In genomic region chr19:32345261-32346207, GRCh38 we compare ENCODE assay signal across 8 cellular contexts. TPM values are rescaled to one million over a fixed set of nuclear protein-coding genes. Genes with fewer than 3 reads are reported as not detected.
DNase-seq lines count a peak whose midpoint lies in the region; ATAC-seq and TF ChIP-seq lines count a peak whose summit lies in the region.

TSS of gene ZNF507 (plus strand) at chr19:32345610. CDS start at chr19:32352831, 7,221 bp downstream.

- peak within 1 kb of the TSS; percentile 91 for H2BK120ac ChIP-seq in trophoblast cell (ENCODE audit: insufficient read depth, low read length, poor library complexity)

- H4K91ac ChIP-seq in trophoblast cell (ENCODE audit: low read depth, low read length), result peak within 1 kb of the TSS; percentile 88

- peak within 1 kb of the TSS; percentile 84 for H3K9ac ChIP-seq in trophoblast cell (ENCODE audit: low read length)

- DNase-seq in NAMALWA (ENCODE audit: low spot score), result peak; percentile 88
- peak; percentile 47 to 61 for DNase-seq in SW 1271 (lab: John Stamatoyannopoulos, UW)
- DNase-seq in activated naive CD8-positive, alpha-beta T cell treated with anti-CD3 and anti-CD28 coated beads, Interleukin-2, amount 10 ng/mL, durations not matched to agents 7 days and 5 days, result peak; percentile 94
- peak; percentile 81 to 88 for DNase-seq in cardiac muscle cell (ENCODE audit: low read depth in 1 of 2, low spot score in 1 of 2)
- peak; percentile 72 to 88 for DNase-seq in trophoblast cell
- DNase-seq in tibial artery, result peak; percentile 72 to 85

- peak within 1 kb of the TSS; percentile 54 for H2BK5ac ChIP-seq in trophoblast cell (ENCODE audit: low read depth, low read length, poor library complexity)

- H3K79me2 ChIP-seq in trophoblast cell (ENCODE audit: control insufficient read depth, insufficient read depth, low read length, poor library complexity), result peaks cover 5% of the 10 kb centered on the region

- no peak within 1 kb of the TSS for H3K23ac ChIP-seq in trophoblast cell (ENCODE audit: low read length)

- H2AFZ ChIP-seq in trophoblast cell (ENCODE audit: insufficient read depth, low read length, poor library complexity), result peak within 1 kb of the TSS; percentile 94

- H4K12ac ChIP-seq in trophoblast cell (ENCODE audit: low read depth, low read length), result peak within 1 kb of the TSS; percentile 90

- peak; percentile 24; the same call in 1 of the 2 replicates for TF ChIP-seq CTCF in GM12874 (IDR thresholded peaks at IDR 0.05; ENCODE audit: insufficient read depth, low read depth, low read length)
- no peak for TF ChIP-seq CTCF in cardiac muscle cell (IDR thresholded peaks at IDR 0.05; ENCODE audit: low read depth, low read length)
- no peak for TF ChIP-seq CTCF in tibial artery (IDR thresholded peaks at IDR 0.05)

- peak within 1 kb of the TSS; percentile 97 for H4K8ac ChIP-seq in trophoblast cell (ENCODE audit: low read depth, low read length)

- H3K36me3 ChIP-seq in cardiac muscle cell, result peaks cover 22% of the 10 kb centered on the region
- peaks cover 0 to 2% of the 10 kb centered on the region in 2 experiments for H3K36me3 ChIP-seq in trophoblast cell (ENCODE audit: control insufficient read depth in 1 of 2, insufficient read depth in 2 of 2, low read length in 2 of 2)
- H3K36me3 ChIP-seq in tibial artery, result peaks cover 0 to 9% (median 8%) of the 10 kb centered on the region in 3 donors

- POLR2A ChIA-PET in activated naive CD8-positive, alpha-beta T cell treated with anti-CD3 and anti-CD28 coated beads, Interleukin-2, amount 10 ng/mL, durations not matched to agents 7 days and 5 days (lab: Charles Lee), result interaction anchor here (1.0 to 2.7 kb wide), 4 partner anchors 8 to 235 kb away, joined by 3 to 22 read pairs (median 4); partner anchors contain the start of genes DPY19L3 and PDCD5

- peaks cover 12% of the 10 kb centered on the region for H3K4me1 ChIP-seq in cardiac muscle cell (ENCODE audit: low read depth)
- no peaks in the 10 kb centered on the region for H3K4me1 ChIP-seq in trophoblast cell (ENCODE audit: control insufficient read depth in 1 of 2, insufficient read depth in 2 of 2, low read length in 2 of 2)
- peaks cover 0 to 43% (median 22%) of the 10 kb centered on the region in 4 donors for H3K4me1 ChIP-seq in tibial artery

- no CpG with 5 or more reads among the region's 72 CpGs for WGBS in trophoblast cell (ENCODE audit: extremely low coverage, insufficient coverage, insufficient read length)

- H3K9me3 Mint-ChIP-seq in activated naive CD8-positive, alpha-beta T cell treated with anti-CD3 and anti-CD28 coated beads, Interleukin-2, amount 10 ng/mL, durations not matched to agents 7 days and 5 days, result no peaks in the 10 kb centered on the region

- peak; percentile 83 for ATAC-seq in HG02571 (IDR thresholded peaks at IDR 0.05; ENCODE audit: unreplicated experiment)
- peak; percentile 87 for ATAC-seq in activated naive CD8-positive, alpha-beta T cell treated with anti-CD3 and anti-CD28 coated beads, Interleukin-2, amount 10 ng/mL, durations not matched to agents 7 days and 5 days (ENCODE audit: low read depth)

- H2BK12ac ChIP-seq in trophoblast cell (ENCODE audit: low read length), result no peak within 1 kb of the TSS

- H3K4me1 Mint-ChIP-seq in activated naive CD8-positive, alpha-beta T cell treated with anti-CD3 and anti-CD28 coated beads, Interleukin-2, amount 10 ng/mL, durations not matched to agents 7 days and 5 days, result peaks cover 25% of the 10 kb centered on the region

- peak within 1 kb of the TSS; percentile 98 for H3K4me3 Mint-ChIP-seq in activated naive CD8-positive, alpha-beta T cell treated with anti-CD3 and anti-CD28 coated beads, Interleukin-2, amount 10 ng/mL, durations not matched to agents 7 days and 5 days

- H2AK5ac ChIP-seq in trophoblast cell (ENCODE audit: low read length), result no peak within 1 kb of the TSS

- H3K4me2 ChIP-seq in trophoblast cell (ENCODE audit: low read length), result peak within 1 kb of the TSS; percentile 66

- peak within 1 kb of the TSS; percentile 91 for H3K18ac ChIP-seq in trophoblast cell (ENCODE audit: low read length)

- peak within 1 kb of the TSS; percentile 68 for H3K4ac ChIP-seq in trophoblast cell (ENCODE audit: low read depth, low read length)

- no peaks in the 10 kb centered on the region for H3K27me3 ChIP-seq in cardiac muscle cell
- no peaks in the 10 kb centered on the region for H3K27me3 ChIP-seq in trophoblast cell (ENCODE audit: insufficient read depth, low read length)
- H3K27me3 ChIP-seq in tibial artery, result no peaks in the 10 kb centered on the region

- H3K9me3 ChIP-seq in cardiac muscle cell (ENCODE audit: low read depth) (no peaks in the 10 kb centered on the region), trophoblast cell (ENCODE audit: insufficient read depth, low read depth, low read length) (no peaks in the 10 kb centered on the region), tibial artery (no peaks in the 10 kb centered on the region)

- intact Hi-C loops in tibial artery (cut with DNase I; ENCODE audit: low total_unique reads), result loop anchor here (10.0 kb wide), 1 partner anchor 329 kb away; the partner anchor contains the start of genes ANKRD27 and RGS9BP

- H3K27ac ChIP-seq in cardiac muscle cell, result peak within 1 kb of the TSS; percentile 87
- H3K27ac ChIP-seq in trophoblast cell (ENCODE audit: low read depth, low read length), result peak within 1 kb of the TSS; percentile 47
- H3K27ac ChIP-seq in tibial artery, result peak within 1 kb of the TSS; percentile 75 to 92

- peak within 1 kb of the TSS; percentile 95 for H3K27ac Mint-ChIP-seq in activated naive CD8-positive, alpha-beta T cell treated with anti-CD3 and anti-CD28 coated beads, Interleukin-2, amount 10 ng/mL, durations not matched to agents 7 days and 5 days

- H3K27me3 Mint-ChIP-seq in activated naive CD8-positive, alpha-beta T cell treated with anti-CD3 and anti-CD28 coated beads, Interleukin-2, amount 10 ng/mL, durations not matched to agents 7 days and 5 days, result peaks cover 12% of the 10 kb centered on the region

- peak within 1 kb of the TSS; percentile 82 for H3K14ac ChIP-seq in trophoblast cell (ENCODE audit: low read length)

- H3K79me1 ChIP-seq in trophoblast cell (ENCODE audit: low read length), result peaks cover 6% of the 10 kb centered on the region

- H3K36me3 Mint-ChIP-seq in activated naive CD8-positive, alpha-beta T cell treated with anti-CD3 and anti-CD28 coated beads, Interleukin-2, amount 10 ng/mL, durations not matched to agents 7 days and 5 days, result peaks cover 15% of the 10 kb centered on the region

- peak within 1 kb of the TSS; percentile 96 for H3K4me3 ChIP-seq in cardiac muscle cell
- peak within 1 kb of the TSS; percentile 91 for H3K4me3 ChIP-seq in trophoblast cell (ENCODE audit: low read depth, low read length)
- peak within 1 kb of the TSS; percentile 96 to 97 for H3K4me3 ChIP-seq in tibial artery

RNA-seq across cellular contexts. Expression of gene ZNF507, which starts in this region (rescaled TPM):
- total RNA-seq in activated naive CD8-positive, alpha-beta T cell treated with anti-CD3 and anti-CD28 coated beads, Interleukin-2, amount 10 ng/mL, durations not matched to agents 7 days and 5 days, result 10 to 100 TPM; 31.5 to 32.2 TPM
- total RNA-seq in cardiac muscle cell, result 6.2 and 10.2 TPM in 2 replicates
- polyA plus RNA-seq in cardiac muscle cell, result 4.6 and 6.9 TPM in 2 replicates
- polyA plus RNA-seq in trophoblast cell (2013), result 7.2 and 7.7 TPM in 2 replicates

Comparison
In these comparisons a context has a peak if more than half of its experiments do, and no peak if none do; other contexts are left out.
1. Peak in every context shown above with its lines: DNase-seq, ATAC-seq, H3K4me3 ChIP-seq and H3K27ac ChIP-seq.